In genomic region chr19:58354478-58355030, GRCh38 we compare ENCODE assay signal across 27 cellular contexts. TPM values are rescaled to one million over a fixed set of nuclear protein-coding genes. Genes with fewer than 3 reads are reported as not detected.
DNase-seq lines count a peak whose midpoint lies in the region; ATAC-seq, FAIRE-seq and TF ChIP-seq lines count a peak whose summit lies in the region.
"Had no signal": no experiment of that assay in that cellular context is flagged by ENCODE, and none has a peak within 500 bp of the region (broad histone marks: within the 10 kb centered on the region; RNA-seq: fewer than 3 reads in every experiment).

No MANE protein-coding gene starts in this region.

- no peak for FAIRE-seq in HepG2 (lab: Jason Lieb, UNC)
- FAIRE-seq: RCC 7860 had no signal

- peaks cover 17% of the 10 kb centered on the region for H3K36me3 Mint-ChIP-seq in MCF 10A (ENCODE audit: insufficient read depth, unreplicated experiment)

- peaks cover 2% of the 10 kb centered on the region for H3K4me1 Mint-ChIP-seq in MCF 10A (ENCODE audit: insufficient read depth, unreplicated experiment)

- CTCF ChIA-PET in MCF 10A (lab: Yijun Ruan, JAX) (no interaction called here), HepG2 (lab: Yijun Ruan, JAX; ENCODE audit: low intra/inter-chr PET ratio, low total read pairs) (no interaction called here)

- TF ChIP-seq EP300 in HepG2 (IDR thresholded peaks at IDR 0.05; ENCODE audit: low read depth in 2 of 2, low read length in 2 of 2) (no peak), HepG2 (CRISPR knock-in tag; IDR thresholded peaks at IDR 0.05; ENCODE audit: borderline replicate concordance) (no peak)

- no peak overlapping the region for H3K4me2 ChIP-seq in HepG2 (ENCODE audit: low read depth, low read length)
- H3K4me2 ChIP-seq: GM23338, KMS-11, SK-N-SH had no signal

- H3K27ac ChIP-seq in breast epithelium (no peak overlapping the region), RWPE2 (ENCODE audit: poor library complexity, severe bottlenecking) (no peak overlapping the region), HepG2 (ENCODE audit: extremely low read length, insufficient read depth, low read length) (peak overlapping the region; percentile 2), aorta (ENCODE audit: low read depth in 1 of 2, low read length in 2 of 2) (no peak overlapping the region)
- H3K27ac ChIP-seq: KMS-11 had no signal

- H3K4me3 Mint-ChIP-seq in MCF 10A (ENCODE audit: unreplicated experiment): no peak overlapping the region
- H3K4me3 Mint-ChIP-seq: GM23338, H9, HFFc6 had no signal

- POLR2A ChIA-PET in MCF 10A (lab: Yijun Ruan, JAX): interaction anchor here (1.3 kb wide), 1 partner anchor 8 kb away, joined by 4 read pairs; the partner anchor contains the start of gene ZNF497
- POLR2A ChIA-PET in HepG2 (lab: Yijun Ruan, JAX): interaction anchor here (0.6 to 1.5 kb wide), 3 partner anchors 8 to 28 kb away, joined by 3 to 21 read pairs (median 4); partner anchors contain the start of genes ZNF497 and ZSCAN22

- BruUV-seq in MCF 10A (replicated peaks; lab: Mats Ljungman, UMichigan): TSS peak; percentile 19
- no TSS peak for BruUV-seq in HepG2 (replicated peaks; lab: Mats Ljungman, UMichigan)

- no peaks in the 10 kb centered on the region for H3K79me2 ChIP-seq in HepG2 (ENCODE audit: insufficient read depth, low read length)

- H3K9me3 ChIP-seq in breast epithelium (no peaks in the 10 kb centered on the region), RWPE2 (ENCODE audit: severe bottlenecking) (no peaks in the 10 kb centered on the region), HepG2 (ENCODE audit: low read length) (no peaks in the 10 kb centered on the region), aorta (ENCODE audit: control insufficient read depth, low read length) (no peaks in the 10 kb centered on the region)
- H3K9me3 ChIP-seq: BE2C, SK-N-SH had no signal

- DNase-seq in MCF 10A (ENCODE audit: unreplicated experiment) (no peak), breast epithelium (ENCODE audit: low spot score in 2 of 2) (no peak), RWPE2 (ENCODE audit: low spot score) (no peak), HepG2 (ENCODE audit: low spot score) (no peak), aorta (peak; percentile 9 to 37), retina (no peak), GM13976 (ENCODE audit: low spot score) (no peak)
- DNase-seq: 8988T, ACHN, BE2C, Calu3, DND-41, H9, HFFc6, NCI-H1092, NCI-H1417 treated with DMSO at 0.1 percent for 48 hours, NCI-H1694 treated with DMSO at 0.1 percent for 48 hours, NCI-H2081, NCI-H2227 treated with DMSO at 0.1 percent for 48 hours, NCI-H526 treated with DMSO at 0.1 percent for 48 hours, OCI-M1, SK-N-SH had no signal

- TF ChIP-seq CTCF in MCF 10A (IDR thresholded peaks at IDR 0.05; ENCODE audit: unreplicated experiment): no peak
- TF ChIP-seq CTCF in breast epithelium (IDR thresholded peaks at IDR 0.05): no peak
- TF ChIP-seq CTCF in RWPE2 (IDR thresholded peaks at IDR 0.05; ENCODE audit: poor library complexity, severe bottlenecking): no peak
- no peak for TF ChIP-seq CTCF in HepG2 (CRISPR knock-in tag; IDR thresholded peaks at IDR 0.05)
- TF ChIP-seq CTCF in GM13976 (IDR thresholded peaks at IDR 0.05; ENCODE audit: borderline replicate concordance, control extremely low read depth, extremely low read depth, insufficient read depth, missing control alignments): no peak

- H3K4me3 ChIP-seq in breast epithelium: no peak overlapping the region
- H3K4me3 ChIP-seq in RWPE2 (ENCODE audit: severe bottlenecking): no peak overlapping the region
- H3K4me3 ChIP-seq in HepG2 (replicated peaks in 1 of 3; ENCODE audit: insufficient read depth in 1 of 3, low read depth in 2 of 3, low read length in 3 of 3): no peak overlapping the region
- H3K4me3 ChIP-seq in aorta (ENCODE audit: low read length in 2 of 2): no peak overlapping the region
- H3K4me3 ChIP-seq: GM23338 had no signal

- H3K36me3 ChIP-seq in breast epithelium: no peaks in the 10 kb centered on the region
- no peaks in the 10 kb centered on the region for H3K36me3 ChIP-seq in RWPE2 (ENCODE audit: low read depth)
- H3K36me3 ChIP-seq in HepG2 (replicated peaks in 1 of 2; ENCODE audit: control insufficient read depth in 1 of 2, insufficient read depth in 2 of 2, low read length in 2 of 2): no peaks in the 10 kb centered on the region
- no peaks in the 10 kb centered on the region for H3K36me3 ChIP-seq in aorta (ENCODE audit: control insufficient read depth in 1 of 2, insufficient read depth in 2 of 2, low read length in 1 of 2)

- H3K27ac Mint-ChIP-seq in MCF 10A (ENCODE audit: low read depth, unreplicated experiment): no peak overlapping the region
- H3K27ac Mint-ChIP-seq: CD14-positive monocyte, GM23338, H9, HFFc6 had no signal

- no peaks in the 10 kb centered on the region for H3K27me3 Mint-ChIP-seq in MCF 10A (ENCODE audit: insufficient read depth, unreplicated experiment)

- no peaks in the 10 kb centered on the region for H4K20me1 ChIP-seq in HepG2 (ENCODE audit: insufficient read depth, low read length)

- no peak for TF ChIP-seq RAD21 in HepG2 (CRISPR knock-in tag; IDR thresholded peaks at IDR 0.05)

- intact Hi-C loops in MCF 10A (cut with micrococcal nuclease): no loop called here
- intact Hi-C loops in breast epithelium (cut with DNase I; ENCODE audit: low total_unique reads): no loop called here
- intact Hi-C loops in HepG2 (cut with micrococcal nuclease; ENCODE audit: unreplicated experiment): no loop called here
- intact Hi-C loops in aorta (cut with DNase I): no loop called here

- 0 out of 3 replicates have a peak, but pooled peaks have one; percentile 7 for ATAC-seq in RWPE2 (ENCODE audit: low read depth)
- ATAC-seq in HepG2: no peak
- ATAC-seq in aorta (ENCODE audit: low FRiP score): no peak
- ATAC-seq in HG02610 (IDR thresholded peaks at IDR 0.05; ENCODE audit: unreplicated experiment): no peak
- ATAC-seq: GM23338 had no signal

- TF ChIP-seq POLR2A in breast epithelium (IDR thresholded peaks at IDR 0.05): no peak
- no peak for TF ChIP-seq POLR2A in HepG2 (IDR thresholded peaks at IDR 0.05; ENCODE audit: insufficient read depth in 1 of 2, low read depth in 2 of 2, low read length in 2 of 2)

- no peaks in the 10 kb centered on the region for H3K27me3 ChIP-seq in breast epithelium
- H3K27me3 ChIP-seq in RWPE2 (ENCODE audit: insufficient read depth, poor library complexity, severe bottlenecking): no peaks in the 10 kb centered on the region
- H3K27me3 ChIP-seq in HepG2 (ENCODE audit: control insufficient read depth in 1 of 2, insufficient read depth in 2 of 2, low read length in 2 of 2): no peaks in the 10 kb centered on the region
- H3K27me3 ChIP-seq in aorta (ENCODE audit: control insufficient read depth in 1 of 2, insufficient read depth in 2 of 2, low read length in 1 of 2): no peaks in the 10 kb centered on the region
- H3K27me3 ChIP-seq: BE2C had no signal

- no peaks in the 10 kb centered on the region for H3K4me1 ChIP-seq in breast epithelium
- no peaks in the 10 kb centered on the region for H3K4me1 ChIP-seq in RWPE2 (ENCODE audit: insufficient read depth, poor library complexity, severe bottlenecking)
- H3K4me1 ChIP-seq in HepG2 (ENCODE audit: insufficient read depth, low read length): peaks cover 38% of the 10 kb centered on the region
- H3K4me1 ChIP-seq in aorta (ENCODE audit: control insufficient read depth in 1 of 2, insufficient read depth in 2 of 2, low read length in 2 of 2): no peaks in the 10 kb centered on the region
- H3K4me1 ChIP-seq: BE2C had no signal

- H3K9ac ChIP-seq in HepG2 (ENCODE audit: insufficient read depth, low read depth, low read length): no peak overlapping the region
- H3K9ac ChIP-seq: KMS-11, SK-N-SH had no signal

- H2AFZ ChIP-seq in HepG2 (ENCODE audit: low read length): no peak overlapping the region
- H2AFZ ChIP-seq: GM23338 had no signal

- WGBS in HepG2 (ENCODE audit: low lambda C conversion rate): 69% methylated on average over 4 of the region's 6 CpGs
- 83 to 85% methylated on average over 5 to 6 of the region's 6 CpGs for WGBS in aorta, 2 donors

- H3K9me3 Mint-ChIP-seq in MCF 10A (ENCODE audit: unreplicated experiment): peaks cover 3% of the 10 kb centered on the region
- H3K9me3 Mint-ChIP-seq: GM23338, H9 had no signal

- in situ Hi-C loops in HepG2 (cut with HindIII; ENCODE audit: extremely low pct_ligation_motif_present, low pct_unique_long_range_greater_than_20kb): no loop called here
- in situ Hi-C loops in GM13976 (cut with MboI; ENCODE audit: low sequenced_read_pairs, unreplicated experiment): no loop called here

RNA-seq across cellular contexts. Expression of gene A1BG, which starts 1.3 kb away (rescaled TPM):
- 6.4 and 7.0 TPM in 2 replicates for total RNA-seq in MCF 10A (2022)
- 10 to 100 TPM; 40.6 to 42.7 (median 42.6) TPM for total RNA-seq in breast epithelium
- total RNA-seq in HepG2 (2016; rRNA removed; fragmentation: Illumina TruSeq; extraction: Trizol): 15.1 and 41.4 TPM in 2 replicates
- total RNA-seq in HepG2 (2016; cell fraction: cytosol; rRNA removed; fragmentation: Illumina TruSeq; extraction: Trizol; ENCODE audit: low read depth): 4.8 and 5.3 TPM in 2 replicates
- total RNA-seq in HepG2 (2016; cell fraction: insoluble cytoplasmic fraction; rRNA removed; fragmentation: Illumina TruSeq; extraction: Trizol): 10.3 and 47.9 TPM in 2 replicates
- 6.5 and 6.7 TPM in 2 replicates for total RNA-seq in HepG2 (2016; cell fraction: membrane; rRNA removed; fragmentation: Illumina TruSeq; extraction: Trizol)
- total RNA-seq in HepG2 (2016; cell fraction: nucleus; rRNA removed; fragmentation: Illumina TruSeq; extraction: Trizol): 31.7 and 39.4 TPM in 2 replicates
- 14.7 and 49.8 TPM in 2 replicates for polyA plus RNA-seq in HepG2 (2011; rRNA removed)
- 18.1 and 24.4 TPM in 2 replicates for polyA plus RNA-seq in HepG2 (2011; cell fraction: cytosol; rRNA removed)
- 63.3 and 113 TPM in 2 replicates for polyA plus RNA-seq in HepG2 (2011; cell fraction: nucleus; rRNA removed)
- polyA plus RNA-seq in HepG2 (2012): 59.9 and 62.4 TPM in 2 replicates
- polyA plus RNA-seq in HepG2 (2016; cell fraction: cytosol; fragmentation: Illumina TruSeq; extraction: Trizol; ENCODE audit: low read depth): 4.3 and 5.6 TPM in 2 replicates
- 11.3 and 14.4 TPM in 2 replicates for polyA plus RNA-seq in HepG2 (2016; cell fraction: insoluble cytoplasmic fraction; fragmentation: Illumina TruSeq; extraction: Trizol; ENCODE audit: low read depth)
- 4.0 and 4.9 TPM in 2 replicates for polyA plus RNA-seq in HepG2 (2016; cell fraction: membrane; fragmentation: Illumina TruSeq; extraction: Trizol; ENCODE audit: low read depth)
- polyA plus RNA-seq in HepG2 (2016; cell fraction: nucleus; fragmentation: Illumina TruSeq; extraction: Trizol; ENCODE audit: insufficient read depth, low read depth): 43.5 and 59.5 TPM in 2 replicates
- 0.23 and 15.3 TPM in 2 replicates for polyA minus RNA-seq in HepG2 (2011; rRNA and poly(A)+ RNA removed; ENCODE audit: low replicate concordance)
- polyA minus RNA-seq in HepG2 (2011; cell fraction: cytosol; rRNA and poly(A)+ RNA removed): 3.8 and 9.5 TPM in 2 replicates
- 6.4 and 10.7 TPM in 2 replicates for polyA minus RNA-seq in HepG2 (2011; cell fraction: nucleus; rRNA and poly(A)+ RNA removed)
- 10 to 100 TPM in 1 of 2 donors, 1 to 10 TPM in 1; 9.7 to 11.3 TPM for total RNA-seq in aorta
- 10 to 100 TPM; 21.5 to 81.6 TPM for polyA plus RNA-seq in aorta
- total RNA-seq: Calu3 had no signal

RNA-seq across cellular contexts. Expression of gene ZNF497, which starts 8.0 kb away (rescaled TPM):
- total RNA-seq in MCF 10A (2022) (3.2 and 3.9 TPM in 2 replicates), breast epithelium (1 to 10 TPM in 2 of 3 donors, under 1 TPM in 1; 0.80 to 5.3 (median 3.6) TPM), HepG2 (2016; rRNA removed; fragmentation: Illumina TruSeq; extraction: Trizol) (1.1 and 1.9 TPM in 2 replicates), aorta (under 1 TPM; 0.32 to 0.87 TPM)
- 0.10 and 0.53 TPM in 2 replicates for total RNA-seq in HepG2 (2016; cell fraction: cytosol; rRNA removed; fragmentation: Illumina TruSeq; extraction: Trizol; ENCODE audit: low read depth)
- 1.4 and 1.9 TPM in 2 replicates for total RNA-seq in HepG2 (2016; cell fraction: insoluble cytoplasmic fraction; rRNA removed; fragmentation: Illumina TruSeq; extraction: Trizol)
- 0.76 and 0.77 TPM in 2 replicates for total RNA-seq in HepG2 (2016; cell fraction: membrane; rRNA removed; fragmentation: Illumina TruSeq; extraction: Trizol)
- 1.4 and 2.1 TPM in 2 replicates for total RNA-seq in HepG2 (2016; cell fraction: nucleus; rRNA removed; fragmentation: Illumina TruSeq; extraction: Trizol)
- polyA plus RNA-seq in HepG2 (2011; rRNA removed) (1.5 and 1.8 TPM in 2 replicates), aorta (under 1 TPM in 1 of 2 donors, not detected in 1; 0.79 TPM)
- polyA plus RNA-seq in HepG2 (2011; cell fraction: cytosol; rRNA removed): 0.74 and 1.2 TPM in 2 replicates
- polyA plus RNA-seq in HepG2 (2011; cell fraction: nucleus; rRNA removed): 9.3 and 11.8 TPM in 2 replicates
- polyA plus RNA-seq in HepG2 (2012): 0.83 and 1.1 TPM in 2 replicates
- 0.10 and 0.16 TPM in 2 replicates for polyA plus RNA-seq in HepG2 (2016; cell fraction: cytosol; fragmentation: Illumina TruSeq; extraction: Trizol; ENCODE audit: low read depth)
- polyA plus RNA-seq in HepG2 (2016; cell fraction: insoluble cytoplasmic fraction; fragmentation: Illumina TruSeq; extraction: Trizol; ENCODE audit: low read depth): 0.84 and 1.1 TPM in 2 replicates
- polyA plus RNA-seq in HepG2 (2016; cell fraction: membrane; fragmentation: Illumina TruSeq; extraction: Trizol; ENCODE audit: low read depth): 0.37 and 0.49 TPM in 2 replicates
- 3.8 and 4.5 TPM in 2 replicates for polyA plus RNA-seq in HepG2 (2016; cell fraction: nucleus; fragmentation: Illumina TruSeq; extraction: Trizol; ENCODE audit: insufficient read depth, low read depth)
- 3.8 and 4.0 TPM in 2 replicates for polyA minus RNA-seq in HepG2 (2011; rRNA and poly(A)+ RNA removed; ENCODE audit: low replicate concordance)
- polyA minus RNA-seq in HepG2 (2011; cell fraction: cytosol; rRNA and poly(A)+ RNA removed): 0.40 and 0.79 TPM in 2 replicates
- polyA minus RNA-seq in HepG2 (2011; cell fraction: nucleus; rRNA and poly(A)+ RNA removed): 2.7 and 3.0 TPM in 2 replicates

RNA-seq across cellular contexts. Expression of gene ZNF837, which starts 26.3 kb away (rescaled TPM):
- total RNA-seq in MCF 10A (2022) (1.5 and 1.7 TPM in 2 replicates), breast epithelium (1 to 10 TPM; 1.3 to 6.6 (median 2.3) TPM), HepG2 (2016; rRNA removed; fragmentation: Illumina TruSeq; extraction: Trizol) (0.73 and 1.3 TPM in 2 replicates), aorta (1 to 10 TPM in 1 of 2 donors, under 1 TPM in 1; 0.65 to 1.8 TPM)
- 0.71 and 0.79 TPM in 2 replicates for total RNA-seq in HepG2 (2016; cell fraction: cytosol; rRNA removed; fragmentation: Illumina TruSeq; extraction: Trizol; ENCODE audit: low read depth)
- total RNA-seq in HepG2 (2016; cell fraction: insoluble cytoplasmic fraction; rRNA removed; fragmentation: Illumina TruSeq; extraction: Trizol): 0.68 and 1.8 TPM in 2 replicates
- total RNA-seq in HepG2 (2016; cell fraction: membrane; rRNA removed; fragmentation: Illumina TruSeq; extraction: Trizol): 1.5 and 2.2 TPM in 2 replicates
- total RNA-seq in HepG2 (2016; cell fraction: nucleus; rRNA removed; fragmentation: Illumina TruSeq; extraction: Trizol): 1.0 and 1.6 TPM in 2 replicates
- polyA plus RNA-seq in HepG2 (2011; rRNA removed) (0.29 and 0.69 TPM in 2 replicates), aorta (1 to 10 TPM in 1 of 2 donors, under 1 TPM in 1; 0.75 to 1.2 TPM)
- 0.37 and 0.87 TPM in 2 replicates for polyA plus RNA-seq in HepG2 (2011; cell fraction: cytosol; rRNA removed)
- polyA plus RNA-seq in HepG2 (2011; cell fraction: nucleus; rRNA removed): 1.6 TPM in 2 replicates
- polyA plus RNA-seq in HepG2 (2012): 0.47 and 0.56 TPM in 2 replicates
- 0.55 and 0.72 TPM in 2 replicates for polyA plus RNA-seq in HepG2 (2016; cell fraction: cytosol; fragmentation: Illumina TruSeq; extraction: Trizol; ENCODE audit: low read depth)
- 0.70 and 0.97 TPM in 2 replicates for polyA plus RNA-seq in HepG2 (2016; cell fraction: insoluble cytoplasmic fraction; fragmentation: Illumina TruSeq; extraction: Trizol; ENCODE audit: low read depth)
- 0.61 and 0.99 TPM in 2 replicates for polyA plus RNA-seq in HepG2 (2016; cell fraction: membrane; fragmentation: Illumina TruSeq; extraction: Trizol; ENCODE audit: low read depth)
- polyA plus RNA-seq in HepG2 (2016; cell fraction: nucleus; fragmentation: Illumina TruSeq; extraction: Trizol; ENCODE audit: insufficient read depth, low read depth): 0.38 and 1.3 TPM in 2 replicates
- polyA minus RNA-seq in HepG2 (2011; rRNA and poly(A)+ RNA removed; ENCODE audit: low replicate concordance): 0.47 and 1.0 TPM in 2 replicates
- 0.44 and 0.69 TPM in 2 replicates for polyA minus RNA-seq in HepG2 (2011; cell fraction: cytosol; rRNA and poly(A)+ RNA removed)
- 0.25 and 0.90 TPM in 2 replicates for polyA minus RNA-seq in HepG2 (2011; cell fraction: nucleus; rRNA and poly(A)+ RNA removed)

RNA-seq across cellular contexts. Expression of gene ZSCAN22, which starts 27.8 kb away (rescaled TPM):
- total RNA-seq in MCF 10A (2022): 3.8 and 4.7 TPM in 2 replicates
- 1 to 10 TPM; 2.6 to 3.8 (median 3.6) TPM for total RNA-seq in breast epithelium
- 2.5 and 3.1 TPM in 2 replicates for total RNA-seq in HepG2 (2016; rRNA removed; fragmentation: Illumina TruSeq; extraction: Trizol)
- 0.30 and 0.44 TPM in 2 replicates for total RNA-seq in HepG2 (2016; cell fraction: cytosol; rRNA removed; fragmentation: Illumina TruSeq; extraction: Trizol; ENCODE audit: low read depth)
- 2.2 and 3.2 TPM in 2 replicates for total RNA-seq in HepG2 (2016; cell fraction: insoluble cytoplasmic fraction; rRNA removed; fragmentation: Illumina TruSeq; extraction: Trizol)
- 1.3 TPM in 2 replicates for total RNA-seq in HepG2 (2016; cell fraction: membrane; rRNA removed; fragmentation: Illumina TruSeq; extraction: Trizol)
- 1.8 and 2.3 TPM in 2 replicates for total RNA-seq in HepG2 (2016; cell fraction: nucleus; rRNA removed; fragmentation: Illumina TruSeq; extraction: Trizol)
- 3.5 and 3.6 TPM in 2 replicates for polyA plus RNA-seq in HepG2 (2011; rRNA removed)
- polyA plus RNA-seq in HepG2 (2011; cell fraction: cytosol; rRNA removed): 2.1 and 2.5 TPM in 2 replicates
- polyA plus RNA-seq in HepG2 (2011; cell fraction: nucleus; rRNA removed): 2.6 and 2.7 TPM in 2 replicates
- polyA plus RNA-seq in HepG2 (2012): 0.98 and 1.5 TPM in 2 replicates
- 0.28 and 0.33 TPM in 2 replicates for polyA plus RNA-seq in HepG2 (2016; cell fraction: cytosol; fragmentation: Illumina TruSeq; extraction: Trizol; ENCODE audit: low read depth)
- polyA plus RNA-seq in HepG2 (2016; cell fraction: insoluble cytoplasmic fraction; fragmentation: Illumina TruSeq; extraction: Trizol; ENCODE audit: low read depth): 1.6 and 1.9 TPM in 2 replicates
- 0.57 and 0.63 TPM in 2 replicates for polyA plus RNA-seq in HepG2 (2016; cell fraction: membrane; fragmentation: Illumina TruSeq; extraction: Trizol; ENCODE audit: low read depth)
- 2.4 and 3.1 TPM in 2 replicates for polyA plus RNA-seq in HepG2 (2016; cell fraction: nucleus; fragmentation: Illumina TruSeq; extraction: Trizol; ENCODE audit: insufficient read depth, low read depth)
- polyA minus RNA-seq in HepG2 (2011; rRNA and poly(A)+ RNA removed; ENCODE audit: low replicate concordance): 10.3 and 17.6 TPM in 2 replicates
- 1.9 and 2.6 TPM in 2 replicates for polyA minus RNA-seq in HepG2 (2011; cell fraction: cytosol; rRNA and poly(A)+ RNA removed)
- polyA minus RNA-seq in HepG2 (2011; cell fraction: nucleus; rRNA and poly(A)+ RNA removed): 4.1 and 4.6 TPM in 2 replicates
- 1 to 10 TPM; 2.2 to 3.1 TPM for total RNA-seq in aorta
- under 1 TPM; 0.25 to 0.43 TPM for polyA plus RNA-seq in aorta

RNA-seq across cellular contexts. Expression of gene RPS5, which starts 32.5 kb away (rescaled TPM):
- 1,779 and 1,872 TPM in 2 replicates for total RNA-seq in MCF 10A (2022)
- 1,000 to 10,000 TPM; 1,794 to 2,659 (median 2,022) TPM for total RNA-seq in breast epithelium
- total RNA-seq in HepG2 (2016; rRNA removed; fragmentation: Illumina TruSeq; extraction: Trizol): 1,544 and 1,715 TPM in 2 replicates
- 2,017 and 2,110 TPM in 2 replicates for total RNA-seq in HepG2 (2016; cell fraction: cytosol; rRNA removed; fragmentation: Illumina TruSeq; extraction: Trizol; ENCODE audit: low read depth)
- total RNA-seq in HepG2 (2016; cell fraction: insoluble cytoplasmic fraction; rRNA removed; fragmentation: Illumina TruSeq; extraction: Trizol): 1,517 and 1,921 TPM in 2 replicates
- 2,939 and 3,145 TPM in 2 replicates for total RNA-seq in HepG2 (2016; cell fraction: membrane; rRNA removed; fragmentation: Illumina TruSeq; extraction: Trizol)
- total RNA-seq in HepG2 (2016; cell fraction: nucleus; rRNA removed; fragmentation: Illumina TruSeq; extraction: Trizol): 614 and 724 TPM in 2 replicates
- polyA plus RNA-seq in HepG2 (2011; rRNA removed): 4,145 and 4,408 TPM in 2 replicates
- polyA plus RNA-seq in HepG2 (2011; cell fraction: cytosol; rRNA removed): 3,539 and 5,584 TPM in 2 replicates
- 1,780 and 1,928 TPM in 2 replicates for polyA plus RNA-seq in HepG2 (2011; cell fraction: nucleus; rRNA removed)
- polyA plus RNA-seq in HepG2 (2012): 1,706 and 1,819 TPM in 2 replicates
- 2,310 and 2,596 TPM in 2 replicates for polyA plus RNA-seq in HepG2 (2016; cell fraction: cytosol; fragmentation: Illumina TruSeq; extraction: Trizol; ENCODE audit: low read depth)
- polyA plus RNA-seq in HepG2 (2016; cell fraction: insoluble cytoplasmic fraction; fragmentation: Illumina TruSeq; extraction: Trizol; ENCODE audit: low read depth): 1,782 and 1,827 TPM in 2 replicates
- polyA plus RNA-seq in HepG2 (2016; cell fraction: membrane; fragmentation: Illumina TruSeq; extraction: Trizol; ENCODE audit: low read depth): 3,073 and 3,180 TPM in 2 replicates
- 1,095 and 1,142 TPM in 2 replicates for polyA plus RNA-seq in HepG2 (2016; cell fraction: nucleus; fragmentation: Illumina TruSeq; extraction: Trizol; ENCODE audit: insufficient read depth, low read depth)
- 2,710 and 3,749 TPM in 2 replicates for polyA minus RNA-seq in HepG2 (2011; rRNA and poly(A)+ RNA removed; ENCODE audit: low replicate concordance)
- 541 and 557 TPM in 2 replicates for polyA minus RNA-seq in HepG2 (2011; cell fraction: cytosol; rRNA and poly(A)+ RNA removed)
- polyA minus RNA-seq in HepG2 (2011; cell fraction: nucleus; rRNA and poly(A)+ RNA removed): 340 and 381 TPM in 2 replicates
- 100 to 1,000 TPM; 609 to 674 TPM for total RNA-seq in aorta
- 1,000 to 10,000 TPM; 1,453 to 1,636 TPM for polyA plus RNA-seq in aorta

Comparison
In these comparisons a context has a peak if more than half of its experiments do, and no peak if none do; other contexts are left out.
1. DNase-seq: peak in aorta (2 of 2); none in MCF 10A (single experiment), breast epithelium (0 of 2), RWPE2 (single experiment), HepG2 (single experiment), retina (single experiment) and GM13976 (single experiment).